Comparison of ENCODE assay signal across 30 cellular contexts in the genomic region with DNA sequence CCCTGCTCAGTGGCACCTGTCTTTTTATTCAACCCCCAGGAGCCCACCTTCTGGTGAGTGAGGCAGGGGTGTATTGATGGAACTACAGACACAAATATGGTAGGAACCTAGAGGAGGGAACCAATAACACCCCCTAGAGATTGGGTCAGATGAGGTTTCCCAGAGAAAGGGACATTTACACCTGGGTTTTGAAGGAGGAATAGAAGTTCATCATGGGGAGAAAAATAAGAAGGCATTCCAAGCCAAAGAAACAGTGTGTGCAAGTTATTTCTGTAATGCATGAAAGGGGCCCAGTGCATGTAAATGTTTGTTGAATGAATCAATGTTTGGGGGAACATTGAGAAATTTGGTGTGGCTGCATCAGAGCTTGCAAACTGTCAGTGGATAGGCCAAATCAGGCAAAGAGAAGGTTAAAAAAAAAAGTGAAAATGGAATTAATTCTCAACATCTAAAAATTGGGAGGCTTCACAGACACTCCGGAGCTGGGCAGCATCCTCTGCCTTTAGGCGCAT. TPM values are rescaled to one million over a fixed set of nuclear protein-coding genes. Genes with fewer than 3 reads are reported as not detected.
A peak's percentile ranks its signal among the peaks of the same experiment; 100 is the strongest.
DNase-seq lines count a peak whose midpoint lies in the region; ATAC-seq and TF ChIP-seq lines count a peak whose summit lies in the region.
"Had no signal": no experiment of that assay in that cellular context is flagged by ENCODE, and none has a peak within 500 bp of the region (broad histone marks: within the 10 kb centered on the region; RNA-seq: fewer than 3 reads in every experiment).

No MANE protein-coding gene starts in this region.

- no peak overlapping the region for H3K4me3 Mint-ChIP-seq in MCF 10A (ENCODE audit: unreplicated experiment)
- H3K4me3 Mint-ChIP-seq: activated CD4-positive, alpha-beta memory T cell treated with anti-CD3 and anti-CD28 coated beads, Interleukin-2, amount 10 ng/mL, durations not matched to agents 7 days and 5 days; effector memory CD8-positive, alpha-beta T cell; H9; naive thymus-derived CD8-positive, alpha-beta T cell; stimulated activated naive CD8-positive, alpha-beta T cell treated with anti-CD3 and anti-CD28 coated beads, Interleukin-15, Interleukin-2, amounts not matched to agents 100 ng/mL and 50 ng/mL, for 24 hours had no signal

- H3K4me3 ChIP-seq in breast epithelium (no peak overlapping the region), ascending aorta (no peak overlapping the region), fibroblast of the aortic adventitia (ENCODE audit: low read depth, low read length) (no peak overlapping the region), transverse colon (no peak overlapping the region)
- H3K4me3 ChIP-seq: upper lobe of right lung had no signal

- H3K4me1 Mint-ChIP-seq in MCF 10A (ENCODE audit: insufficient read depth, unreplicated experiment), result peaks cover 30% of the 10 kb centered on the region

- H3K9me3 Mint-ChIP-seq in MCF 10A (ENCODE audit: unreplicated experiment), result peaks cover 13% of the 10 kb centered on the region
- H3K9me3 Mint-ChIP-seq: activated CD4-positive, alpha-beta memory T cell treated with anti-CD3 and anti-CD28 coated beads, Interleukin-2, amount 10 ng/mL, durations not matched to agents 7 days and 5 days; effector memory CD8-positive, alpha-beta T cell; stimulated activated naive CD8-positive, alpha-beta T cell treated with anti-CD3 and anti-CD28 coated beads, Interleukin-15, Interleukin-2, amounts not matched to agents 100 ng/mL and 50 ng/mL, for 24 hours had no signal

- no peaks in the 10 kb centered on the region for H3K27me3 ChIP-seq in breast epithelium
- H3K27me3 ChIP-seq in ascending aorta, result no peaks in the 10 kb centered on the region
- no peaks in the 10 kb centered on the region for H3K27me3 ChIP-seq in transverse colon
- H3K27me3 ChIP-seq: BE2C, upper lobe of right lung had no signal

- TF ChIP-seq EP300 in transverse colon (IDR thresholded peaks at IDR 0.05; ENCODE audit: low read depth), result no peak

- peak overlapping the region; percentile 28 for H3K27ac Mint-ChIP-seq in MCF 10A (ENCODE audit: low read depth, unreplicated experiment)
- H3K27ac Mint-ChIP-seq: activated CD4-positive, alpha-beta memory T cell treated with anti-CD3 and anti-CD28 coated beads, Interleukin-2, amount 10 ng/mL, durations not matched to agents 7 days and 5 days; effector memory CD8-positive, alpha-beta T cell; H9; naive thymus-derived CD8-positive, alpha-beta T cell; stimulated activated naive CD8-positive, alpha-beta T cell treated with anti-CD3 and anti-CD28 coated beads, Interleukin-15, Interleukin-2, amounts not matched to agents 100 ng/mL and 50 ng/mL, for 24 hours had no signal

- intact Hi-C loops in MCF 10A (cut with micrococcal nuclease) (no loop called here), breast epithelium (cut with DNase I; ENCODE audit: low total_unique reads) (no loop called here), ascending aorta (cut with DNase I) (loop anchor here (2.0 kb wide), 1 partner anchor 17 kb away; no protein-coding TSS in a partner anchor), transverse colon (cut with DNase I; ENCODE audit: low total_unique reads) (no loop called here), left colon (cut with DNase I, micrococcal nuclease) (no loop called here)

- no peaks in the 10 kb centered on the region for H3K27me3 Mint-ChIP-seq in MCF 10A (ENCODE audit: insufficient read depth, unreplicated experiment)

- peak overlapping the region in 1 of 2 donors; percentile 71 for H3K27ac ChIP-seq in breast epithelium
- peak overlapping the region; percentile 63 to 80 for H3K27ac ChIP-seq in ascending aorta
- peak overlapping the region in 3 of 4 donors; percentile 39 to 59 (median 58) for H3K27ac ChIP-seq in transverse colon
- H3K27ac ChIP-seq: 22Rv1, upper lobe of right lung had no signal

- BruUV-seq in MCF 10A (replicated peaks; lab: Mats Ljungman, UMichigan), result no TSS peak

- ATAC-seq in left colon, result no peak
- ATAC-seq: effector memory CD8-positive, alpha-beta T cell; naive thymus-derived CD8-positive, alpha-beta T cell had no signal

- H3K36me3 ChIP-seq in breast epithelium (no peaks in the 10 kb centered on the region), ascending aorta (no peaks in the 10 kb centered on the region), transverse colon (no peaks in the 10 kb centered on the region)
- H3K36me3 ChIP-seq: BE2C, upper lobe of right lung had no signal

- TF ChIP-seq CTCF in MCF 10A (IDR thresholded peaks at IDR 0.05; ENCODE audit: unreplicated experiment), result no peak
- TF ChIP-seq CTCF in breast epithelium (IDR thresholded peaks at IDR 0.05), result no peak
- no peak for TF ChIP-seq CTCF in ascending aorta (IDR thresholded peaks at IDR 0.05)
- TF ChIP-seq CTCF in fibroblast of the aortic adventitia (IDR thresholded peaks at IDR 0.05; ENCODE audit: insufficient read depth, low read length), result no peak
- TF ChIP-seq CTCF in transverse colon (IDR thresholded peaks at IDR 0.05), result no peak

- H3K9me3 ChIP-seq in breast epithelium (no peaks in the 10 kb centered on the region), ascending aorta (peaks cover 0 to 3% of the 10 kb centered on the region in 2 donors), transverse colon (no peaks in the 10 kb centered on the region)
- H3K9me3 ChIP-seq: BE2C, upper lobe of right lung had no signal

- POLR2A ChIA-PET in MCF 10A (lab: Yijun Ruan, JAX), result interaction anchor here (0.8 to 1.5 kb wide), 2 partner anchors 13 to 163 kb away, joined by 3 to 4 read pairs; a partner anchor contains a TSS

- 92 to 100% methylated on average over 1 to 2 of the region's 2 CpGs for WGBS in transverse colon (ENCODE audit: low coverage in 1 of 2), 2 donors

- no peak for TF ChIP-seq POLR2A in breast epithelium (IDR thresholded peaks at IDR 0.05)
- TF ChIP-seq POLR2A in transverse colon (IDR thresholded peaks at IDR 0.05), result no peak

- no peaks in the 10 kb centered on the region for H3K36me3 Mint-ChIP-seq in MCF 10A (ENCODE audit: insufficient read depth, unreplicated experiment)

- in situ Hi-C loops in transverse colon (cut with MboI; ENCODE audit: low pct_ligation_motif_present in 1 of 4, low pct_unique_long_range_greater_than_20kb in 1 of 4, low sequenced_read_pairs in 3 of 4), result no loop called here

- no peaks in the 10 kb centered on the region for H3K4me1 ChIP-seq in breast epithelium
- peaks cover 7 to 28% of the 10 kb centered on the region in 2 donors for H3K4me1 ChIP-seq in ascending aorta
- peaks cover 0 to 10% (median 4%) of the 10 kb centered on the region in 4 donors for H3K4me1 ChIP-seq in transverse colon
- H3K4me1 ChIP-seq: BE2C, Caco-2 had no signal

- DNase-seq in MCF 10A (ENCODE audit: unreplicated experiment), result no peak
- no peak for DNase-seq in breast epithelium (ENCODE audit: low spot score in 2 of 2)
- DNase-seq in ascending aorta (ENCODE audit: low spot score in 2 of 2), result peak in 1 of 2 donors; percentile 4
- DNase-seq in fibroblast of the aortic adventitia (ENCODE audit: low read depth), result peak; percentile 37
- no peak for DNase-seq in transverse colon
- no peak for DNase-seq in midbrain (lab: John Stamatoyannopoulos, UW)
- no peak for DNase-seq in left colon
- DNase-seq in activated naive CD4-positive, alpha-beta T cell treated with Interleukin-2 at 50 U/mL for 16 hours, result no peak
- DNase-seq: activated CD4-positive, alpha-beta memory T cell treated with anti-CD3 and anti-CD28 coated beads, Interleukin-2, amount 10 ng/mL, durations not matched to agents 7 days and 5 days; activated gamma-delta T cell treated with Interleukin-2 at 50 U/mL for 16 hours; activated T-cell treated with anti-CD3 and anti-CD28 coated beads for 4 hours; anterior cingulate cortex; BE2C; Caco-2; cerebellar nuclear complex; effector memory CD8-positive, alpha-beta T cell; H9; hippocampal formation; islet precursor cell; naive thymus-derived CD8-positive, alpha-beta T cell; NCI-H1105 treated with DMSO at 0.1 percent for 48 hours; NCI-H2081 treated with DMSO at 0.1 percent for 48 hours; NK-92 treated with Interleukin-12 subunit alpha and Interleukin-12 subunit beta, amount 100 ng/mL, for 24 hours; stimulated activated CD4-positive, alpha-beta T cell treated with anti-CD3 and anti-CD28 coated beads, Interleukin-1b, Interleukin-23, amount 100 ng/mL, for 48 hours; upper lobe of right lung had no signal

- CTCF ChIA-PET in MCF 10A (lab: Yijun Ruan, JAX), result interaction anchor here (0.7 to 2.8 kb wide), 4 partner anchors 27 to 260 kb away, joined by 3 to 12 read pairs (median 3); no protein-coding TSS in a partner anchor

RNA-seq across cellular contexts. Expression of a gene that starts 11.1 kb away (rescaled TPM):
- not detected in 2 replicates for total RNA-seq in MCF 10A (2022)
- 1 to 10 TPM; 2.1 to 5.1 (median 4.3) TPM for total RNA-seq in breast epithelium
- 15.2 TPM for total RNA-seq in ascending aorta
- 4.9 and 10.8 TPM in 2 replicates for total RNA-seq in fibroblast of the aortic adventitia (ENCODE audit: low replicate concordance)
- total RNA-seq in transverse colon, result 10 to 100 TPM in 1 of 4 donors, 1 to 10 TPM in 3; 1.6 to 20.2 (median 3.7) TPM
- total RNA-seq in left colon, result 1 to 10 TPM in 1 of 2 donors, under 1 TPM in 1; 0.34 to 2.5 TPM
- total RNA-seq: activated CD4-positive, alpha-beta memory T cell treated with anti-CD3 and anti-CD28 coated beads, Interleukin-2, amount 10 ng/mL, durations not matched to agents 7 days and 5 days; naive thymus-derived CD8-positive, alpha-beta T cell; NCI-H460 had no signal

RNA-seq across cellular contexts. Expression of a gene that starts 32.3 kb away (rescaled TPM):
- not detected in 2 replicates for total RNA-seq in MCF 10A (2022)
- under 1 TPM in 1 of 3 donors, not detected in 2; 0.59 TPM for total RNA-seq in breast epithelium
- total RNA-seq in ascending aorta, result not detected
- 1.4 TPM in 1 of 2 replicates, not detected in the other for total RNA-seq in fibroblast of the aortic adventitia (ENCODE audit: low replicate concordance)
- not detected for total RNA-seq in transverse colon
- total RNA-seq in left colon, result not detected
- total RNA-seq: activated CD4-positive, alpha-beta memory T cell treated with anti-CD3 and anti-CD28 coated beads, Interleukin-2, amount 10 ng/mL, durations not matched to agents 7 days and 5 days; Caco-2; Daoy; fibroblast of villous mesenchyme; H9; naive thymus-derived CD8-positive, alpha-beta T cell; NCI-H460; upper lobe of right lung had no signal
